Comparison of ENCODE assay signal across 1 cellular context in genomic region chr3:17771177-17772048, GRCh38.
A peak's percentile ranks its signal among the peaks of the same experiment; 100 is the strongest.
TF ChIP-seq lines count a peak whose summit lies in the region.

No MANE protein-coding gene starts in this region.

TF ChIP-seq in K562, 482 proteins besides CTCF, POLR2A, EP300 and RAD21 (continued from another document and continues in another):
- TF ChIP-seq BCLAF1 (IDR thresholded peaks at IDR 0.05; ENCODE audit: borderline replicate concordance in 1 of 2, control insufficient read depth in 1 of 2, low read depth in 2 of 2, low read length in 1 of 2) (no peak), HDAC8 (tag; IDR thresholded peaks at IDR 0.05) (no peak), RERE (CRISPR knock-in tag; IDR thresholded peaks at IDR 0.05; ENCODE audit: borderline replicate concordance) (no peak), HNRNPK (IDR thresholded peaks at IDR 0.05; ENCODE audit: low read depth, low read length, poor library complexity, severe bottlenecking) (no peak), ZNF586 (CRISPR knock-in tag; conservative IDR thresholded peaks at IDR 0.05) (no peak), KLF6 (CRISPR knock-in tag; IDR thresholded peaks at IDR 0.05; ENCODE audit: borderline replicate concordance) (peak; percentile 3; the same call in 1 of the 2 replicates), CEBPB (tag; IDR thresholded peaks at IDR 0.05) (no peak), YBX1 (IDR thresholded peaks at IDR 0.05) (no peak), ZMIZ1 (IDR thresholded peaks at IDR 0.05; ENCODE audit: low read depth in 2 of 2, low read length in 2 of 2) (no peak), ZNF583 (CRISPR knock-in tag; IDR thresholded peaks at IDR 0.05) (no peak), ZNF354B (CRISPR knock-in tag; IDR thresholded peaks at IDR 0.05) (no peak), ZNF280B (CRISPR knock-in tag; IDR thresholded peaks at IDR 0.05) (no peak), ZNF655 (CRISPR knock-in tag; IDR thresholded peaks at IDR 0.05) (no peak), ZBTB7A (IDR thresholded peaks at IDR 0.05; ENCODE audit: borderline replicate concordance, control insufficient read depth, low read depth, low read length) (no peak), ATF3 (IDR thresholded peaks at IDR 0.05) (no peak; the same call in 1 of the 2 replicates), ATF3 (CRISPR knock-in tag; conservative IDR thresholded peaks at IDR 0.05) (no peak), GABPA (tag; conservative IDR thresholded peaks at IDR 0.05; ENCODE audit: low read depth) (no peak), MGA (IDR thresholded peaks at IDR 0.05) (no peak), TOE1 (IDR thresholded peaks at IDR 0.05; ENCODE audit: borderline replicate concordance) (no peak), TOE1 (CRISPR knock-in tag; IDR thresholded peaks at IDR 0.05; ENCODE audit: borderline replicate concordance, low read depth) (no peak), KAT2B (IDR thresholded peaks at IDR 0.05; ENCODE audit: low read depth, low read length) (no peak), SMARCC2 (IDR thresholded peaks at IDR 0.05; ENCODE audit: low read depth) (peak; percentile 93), E2F3 (CRISPR knock-in tag; IDR thresholded peaks at IDR 0.05) (no peak), ZNF212 (CRISPR knock-in tag; IDR thresholded peaks at IDR 0.05) (no peak; the same call in 1 of the 2 replicates), KLF16 (IDR thresholded peaks at IDR 0.05) (no peak), MBD2 (IDR thresholded peaks at IDR 0.05; ENCODE audit: borderline replicate concordance, low read depth) (no peak)
